In the genomic region with DNA sequence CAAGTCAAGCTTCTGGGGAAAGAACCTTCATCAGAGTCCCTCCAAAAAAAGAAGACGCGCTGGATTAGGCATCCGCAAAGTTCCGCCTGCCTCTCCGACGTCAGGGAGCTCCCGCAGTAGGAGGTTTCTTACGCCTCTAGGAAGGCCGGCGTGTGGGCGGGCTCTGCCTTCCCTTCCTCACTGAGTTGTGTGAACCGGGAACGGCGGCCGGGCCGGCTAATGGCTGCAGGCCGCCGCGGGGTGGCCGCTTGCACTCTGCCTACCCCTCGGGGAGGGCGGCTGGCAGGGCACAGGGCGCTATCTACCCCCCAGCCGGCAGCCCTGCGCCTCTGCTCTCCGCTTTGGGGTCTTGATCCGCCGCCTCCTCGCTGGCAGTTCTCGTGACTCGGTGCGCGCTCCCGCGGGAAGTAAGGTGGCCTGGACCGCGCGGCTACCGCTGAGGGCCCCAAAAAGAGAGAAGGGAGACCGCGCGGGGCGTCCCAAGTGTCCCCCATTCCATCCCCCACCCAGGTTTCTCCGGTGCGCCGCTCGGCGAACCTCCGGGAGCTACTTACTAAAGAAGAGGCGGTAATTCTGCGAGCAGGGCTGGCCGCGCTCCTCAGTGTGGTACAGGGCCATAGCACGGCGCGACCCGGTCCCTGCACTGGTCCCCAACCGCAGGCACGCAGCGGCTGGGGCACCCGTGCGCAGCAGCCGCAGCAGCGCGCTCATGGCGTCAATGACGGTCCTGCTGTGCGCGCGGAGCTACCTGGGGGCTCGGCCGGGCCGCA, we compare ENCODE assay signal across 1 cellular context.
A peak's percentile ranks its signal among the peaks of the same experiment; 100 is the strongest.
TF ChIP-seq lines count a peak whose summit lies in the region.

A gene (minus strand): TSS at position 723 of the 770 bp plus-strand sequence. CDS start 12 bp downstream, at position 711.

TF ChIP-seq in HepG2, 621 proteins besides CTCF, POLR2A, EP300 and RAD21 (continued from another document and continues in another):
- TF ChIP-seq, protein P1, sequence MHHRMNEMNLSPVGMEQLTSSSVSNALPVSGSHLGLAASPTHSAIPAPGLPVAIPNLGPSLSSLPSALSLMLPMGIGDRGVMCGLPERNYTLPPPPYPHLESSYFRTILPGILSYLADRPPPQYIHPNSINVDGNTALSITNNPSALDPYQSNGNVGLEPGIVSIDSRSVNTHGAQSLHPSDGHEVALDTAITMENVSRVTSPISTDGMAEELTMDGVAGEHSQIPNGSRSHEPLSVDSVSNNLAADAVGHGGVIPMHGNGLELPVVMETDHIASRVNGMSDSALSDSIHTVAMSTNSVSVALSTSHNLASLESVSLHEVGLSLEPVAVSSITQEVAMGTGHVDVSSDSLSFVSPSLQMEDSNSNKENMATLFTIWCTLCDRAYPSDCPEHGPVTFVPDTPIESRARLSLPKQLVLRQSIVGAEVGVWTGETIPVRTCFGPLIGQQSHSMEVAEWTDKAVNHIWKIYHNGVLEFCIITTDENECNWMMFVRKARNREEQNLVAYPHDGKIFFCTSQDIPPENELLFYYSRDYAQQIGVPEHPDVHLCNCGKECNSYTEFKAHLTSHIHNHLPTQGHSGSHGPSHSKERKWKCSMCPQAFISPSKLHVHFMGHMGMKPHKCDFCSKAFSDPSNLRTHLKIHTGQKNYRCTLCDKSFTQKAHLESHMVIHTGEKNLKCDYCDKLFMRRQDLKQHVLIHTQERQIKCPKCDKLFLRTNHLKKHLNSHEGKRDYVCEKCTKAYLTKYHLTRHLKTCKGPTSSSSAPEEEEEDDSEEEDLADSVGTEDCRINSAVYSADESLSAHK (CRISPR knock-in tag; IDR thresholded peaks at IDR 0.05; ENCODE audit: borderline replicate concordance), result no peak
- TF ChIP-seq, protein P2, sequence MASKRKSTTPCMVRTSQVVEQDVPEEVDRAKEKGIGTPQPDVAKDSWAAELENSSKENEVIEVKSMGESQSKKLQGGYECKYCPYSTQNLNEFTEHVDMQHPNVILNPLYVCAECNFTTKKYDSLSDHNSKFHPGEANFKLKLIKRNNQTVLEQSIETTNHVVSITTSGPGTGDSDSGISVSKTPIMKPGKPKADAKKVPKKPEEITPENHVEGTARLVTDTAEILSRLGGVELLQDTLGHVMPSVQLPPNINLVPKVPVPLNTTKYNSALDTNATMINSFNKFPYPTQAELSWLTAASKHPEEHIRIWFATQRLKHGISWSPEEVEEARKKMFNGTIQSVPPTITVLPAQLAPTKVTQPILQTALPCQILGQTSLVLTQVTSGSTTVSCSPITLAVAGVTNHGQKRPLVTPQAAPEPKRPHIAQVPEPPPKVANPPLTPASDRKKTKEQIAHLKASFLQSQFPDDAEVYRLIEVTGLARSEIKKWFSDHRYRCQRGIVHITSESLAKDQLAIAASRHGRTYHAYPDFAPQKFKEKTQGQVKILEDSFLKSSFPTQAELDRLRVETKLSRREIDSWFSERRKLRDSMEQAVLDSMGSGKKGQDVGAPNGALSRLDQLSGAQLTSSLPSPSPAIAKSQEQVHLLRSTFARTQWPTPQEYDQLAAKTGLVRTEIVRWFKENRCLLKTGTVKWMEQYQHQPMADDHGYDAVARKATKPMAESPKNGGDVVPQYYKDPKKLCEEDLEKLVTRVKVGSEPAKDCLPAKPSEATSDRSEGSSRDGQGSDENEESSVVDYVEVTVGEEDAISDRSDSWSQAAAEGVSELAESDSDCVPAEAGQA (IDR thresholded peaks at IDR 0.05; ENCODE audit: low read depth), result no peak; the same call in 1 of the 2 replicates
- TF ChIP-seq, protein P2 (CRISPR knock-in tag; IDR thresholded peaks at IDR 0.05; ENCODE audit: borderline replicate concordance), result no peak
- no peak; the same call in 1 of the 2 replicates for TF ChIP-seq ZFP41 (CRISPR knock-in tag; IDR thresholded peaks at IDR 0.05; ENCODE audit: borderline replicate concordance)
- TF ChIP-seq, protein P3, sequence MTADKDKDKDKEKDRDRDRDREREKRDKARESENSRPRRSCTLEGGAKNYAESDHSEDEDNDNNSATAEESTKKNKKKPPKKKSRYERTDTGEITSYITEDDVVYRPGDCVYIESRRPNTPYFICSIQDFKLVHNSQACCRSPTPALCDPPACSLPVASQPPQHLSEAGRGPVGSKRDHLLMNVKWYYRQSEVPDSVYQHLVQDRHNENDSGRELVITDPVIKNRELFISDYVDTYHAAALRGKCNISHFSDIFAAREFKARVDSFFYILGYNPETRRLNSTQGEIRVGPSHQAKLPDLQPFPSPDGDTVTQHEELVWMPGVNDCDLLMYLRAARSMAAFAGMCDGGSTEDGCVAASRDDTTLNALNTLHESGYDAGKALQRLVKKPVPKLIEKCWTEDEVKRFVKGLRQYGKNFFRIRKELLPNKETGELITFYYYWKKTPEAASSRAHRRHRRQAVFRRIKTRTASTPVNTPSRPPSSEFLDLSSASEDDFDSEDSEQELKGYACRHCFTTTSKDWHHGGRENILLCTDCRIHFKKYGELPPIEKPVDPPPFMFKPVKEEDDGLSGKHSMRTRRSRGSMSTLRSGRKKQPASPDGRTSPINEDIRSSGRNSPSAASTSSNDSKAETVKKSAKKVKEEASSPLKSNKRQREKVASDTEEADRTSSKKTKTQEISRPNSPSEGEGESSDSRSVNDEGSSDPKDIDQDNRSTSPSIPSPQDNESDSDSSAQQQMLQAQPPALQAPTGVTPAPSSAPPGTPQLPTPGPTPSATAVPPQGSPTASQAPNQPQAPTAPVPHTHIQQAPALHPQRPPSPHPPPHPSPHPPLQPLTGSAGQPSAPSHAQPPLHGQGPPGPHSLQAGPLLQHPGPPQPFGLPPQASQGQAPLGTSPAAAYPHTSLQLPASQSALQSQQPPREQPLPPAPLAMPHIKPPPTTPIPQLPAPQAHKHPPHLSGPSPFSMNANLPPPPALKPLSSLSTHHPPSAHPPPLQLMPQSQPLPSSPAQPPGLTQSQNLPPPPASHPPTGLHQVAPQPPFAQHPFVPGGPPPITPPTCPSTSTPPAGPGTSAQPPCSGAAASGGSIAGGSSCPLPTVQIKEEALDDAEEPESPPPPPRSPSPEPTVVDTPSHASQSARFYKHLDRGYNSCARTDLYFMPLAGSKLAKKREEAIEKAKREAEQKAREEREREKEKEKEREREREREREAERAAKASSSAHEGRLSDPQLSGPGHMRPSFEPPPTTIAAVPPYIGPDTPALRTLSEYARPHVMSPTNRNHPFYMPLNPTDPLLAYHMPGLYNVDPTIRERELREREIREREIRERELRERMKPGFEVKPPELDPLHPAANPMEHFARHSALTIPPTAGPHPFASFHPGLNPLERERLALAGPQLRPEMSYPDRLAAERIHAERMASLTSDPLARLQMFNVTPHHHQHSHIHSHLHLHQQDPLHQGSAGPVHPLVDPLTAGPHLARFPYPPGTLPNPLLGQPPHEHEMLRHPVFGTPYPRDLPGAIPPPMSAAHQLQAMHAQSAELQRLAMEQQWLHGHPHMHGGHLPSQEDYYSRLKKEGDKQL (CRISPR knock-in tag; IDR thresholded peaks at IDR 0.05; ENCODE audit: low read depth), result no peak
- no peak for TF ChIP-seq ZFP62 (CRISPR knock-in tag; IDR thresholded peaks at IDR 0.05)
- TF ChIP-seq CCAR2 (optimal IDR thresholded peaks at IDR 0.05; ENCODE audit: low read depth, low read length), result no peak
- no peak for TF ChIP-seq SCMH1 (CRISPR knock-in tag; IDR thresholded peaks at IDR 0.05; ENCODE audit: borderline replicate concordance)
- TF ChIP-seq, protein P4, sequence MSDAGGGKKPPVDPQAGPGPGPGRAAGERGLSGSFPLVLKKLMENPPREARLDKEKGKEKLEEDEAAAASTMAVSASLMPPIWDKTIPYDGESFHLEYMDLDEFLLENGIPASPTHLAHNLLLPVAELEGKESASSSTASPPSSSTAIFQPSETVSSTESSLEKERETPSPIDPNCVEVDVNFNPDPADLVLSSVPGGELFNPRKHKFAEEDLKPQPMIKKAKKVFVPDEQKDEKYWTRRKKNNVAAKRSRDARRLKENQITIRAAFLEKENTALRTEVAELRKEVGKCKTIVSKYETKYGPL (CRISPR knock-in tag; IDR thresholded peaks at IDR 0.05), result peak; percentile 63; the same call in 1 of the 2 replicates
- peak; percentile 88; the same call in 1 of the 2 replicates for TF ChIP-seq DR1 (CRISPR knock-in tag; IDR thresholded peaks at IDR 0.05)
- TF ChIP-seq GATA4 (IDR thresholded peaks at IDR 0.05; ENCODE audit: borderline replicate concordance, low read depth), result no peak; the same call in 1 of the 2 replicates
- TF ChIP-seq PAF1 (CRISPR knock-in tag; IDR thresholded peaks at IDR 0.05), result no peak
- TF ChIP-seq KLF11 (CRISPR knock-in tag; IDR thresholded peaks at IDR 0.05), result no peak
- TF ChIP-seq HNRNPL (IDR thresholded peaks at IDR 0.05; ENCODE audit: low read depth, low read length), result no peak
- TF ChIP-seq ZNF468 (CRISPR knock-in tag; IDR thresholded peaks at IDR 0.05), result no peak
- TF ChIP-seq, protein P5, sequence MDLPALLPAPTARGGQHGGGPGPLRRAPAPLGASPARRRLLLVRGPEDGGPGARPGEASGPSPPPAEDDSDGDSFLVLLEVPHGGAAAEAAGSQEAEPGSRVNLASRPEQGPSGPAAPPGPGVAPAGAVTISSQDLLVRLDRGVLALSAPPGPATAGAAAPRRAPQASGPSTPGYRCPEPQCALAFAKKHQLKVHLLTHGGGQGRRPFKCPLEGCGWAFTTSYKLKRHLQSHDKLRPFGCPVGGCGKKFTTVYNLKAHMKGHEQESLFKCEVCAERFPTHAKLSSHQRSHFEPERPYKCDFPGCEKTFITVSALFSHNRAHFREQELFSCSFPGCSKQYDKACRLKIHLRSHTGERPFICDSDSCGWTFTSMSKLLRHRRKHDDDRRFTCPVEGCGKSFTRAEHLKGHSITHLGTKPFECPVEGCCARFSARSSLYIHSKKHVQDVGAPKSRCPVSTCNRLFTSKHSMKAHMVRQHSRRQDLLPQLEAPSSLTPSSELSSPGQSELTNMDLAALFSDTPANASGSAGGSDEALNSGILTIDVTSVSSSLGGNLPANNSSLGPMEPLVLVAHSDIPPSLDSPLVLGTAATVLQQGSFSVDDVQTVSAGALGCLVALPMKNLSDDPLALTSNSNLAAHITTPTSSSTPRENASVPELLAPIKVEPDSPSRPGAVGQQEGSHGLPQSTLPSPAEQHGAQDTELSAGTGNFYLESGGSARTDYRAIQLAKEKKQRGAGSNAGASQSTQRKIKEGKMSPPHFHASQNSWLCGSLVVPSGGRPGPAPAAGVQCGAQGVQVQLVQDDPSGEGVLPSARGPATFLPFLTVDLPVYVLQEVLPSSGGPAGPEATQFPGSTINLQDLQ (CRISPR knock-in tag; IDR thresholded peaks at IDR 0.05), result 0 out of 2 replicates have a peak, but pooled peaks have one; percentile 51
- peak; percentile 93 for TF ChIP-seq PHF8 (CRISPR knock-in tag; IDR thresholded peaks at IDR 0.05)
- peak; percentile 80 for TF ChIP-seq THAP11 (CRISPR knock-in tag; IDR thresholded peaks at IDR 0.05)
- TF ChIP-seq ZNF737 (CRISPR knock-in tag; IDR thresholded peaks at IDR 0.05; ENCODE audit: borderline replicate concordance), result no peak
- TF ChIP-seq AGO1 (IDR thresholded peaks at IDR 0.05; ENCODE audit: low read depth, low read length, poor library complexity, severe bottlenecking), result peak; percentile 72
- peak; percentile 66; the same call in 1 of the 2 replicates for TF ChIP-seq ZNF292 (CRISPR knock-in tag; IDR thresholded peaks at IDR 0.05; ENCODE audit: borderline replicate concordance, low read depth)
- TF ChIP-seq, protein P6, sequence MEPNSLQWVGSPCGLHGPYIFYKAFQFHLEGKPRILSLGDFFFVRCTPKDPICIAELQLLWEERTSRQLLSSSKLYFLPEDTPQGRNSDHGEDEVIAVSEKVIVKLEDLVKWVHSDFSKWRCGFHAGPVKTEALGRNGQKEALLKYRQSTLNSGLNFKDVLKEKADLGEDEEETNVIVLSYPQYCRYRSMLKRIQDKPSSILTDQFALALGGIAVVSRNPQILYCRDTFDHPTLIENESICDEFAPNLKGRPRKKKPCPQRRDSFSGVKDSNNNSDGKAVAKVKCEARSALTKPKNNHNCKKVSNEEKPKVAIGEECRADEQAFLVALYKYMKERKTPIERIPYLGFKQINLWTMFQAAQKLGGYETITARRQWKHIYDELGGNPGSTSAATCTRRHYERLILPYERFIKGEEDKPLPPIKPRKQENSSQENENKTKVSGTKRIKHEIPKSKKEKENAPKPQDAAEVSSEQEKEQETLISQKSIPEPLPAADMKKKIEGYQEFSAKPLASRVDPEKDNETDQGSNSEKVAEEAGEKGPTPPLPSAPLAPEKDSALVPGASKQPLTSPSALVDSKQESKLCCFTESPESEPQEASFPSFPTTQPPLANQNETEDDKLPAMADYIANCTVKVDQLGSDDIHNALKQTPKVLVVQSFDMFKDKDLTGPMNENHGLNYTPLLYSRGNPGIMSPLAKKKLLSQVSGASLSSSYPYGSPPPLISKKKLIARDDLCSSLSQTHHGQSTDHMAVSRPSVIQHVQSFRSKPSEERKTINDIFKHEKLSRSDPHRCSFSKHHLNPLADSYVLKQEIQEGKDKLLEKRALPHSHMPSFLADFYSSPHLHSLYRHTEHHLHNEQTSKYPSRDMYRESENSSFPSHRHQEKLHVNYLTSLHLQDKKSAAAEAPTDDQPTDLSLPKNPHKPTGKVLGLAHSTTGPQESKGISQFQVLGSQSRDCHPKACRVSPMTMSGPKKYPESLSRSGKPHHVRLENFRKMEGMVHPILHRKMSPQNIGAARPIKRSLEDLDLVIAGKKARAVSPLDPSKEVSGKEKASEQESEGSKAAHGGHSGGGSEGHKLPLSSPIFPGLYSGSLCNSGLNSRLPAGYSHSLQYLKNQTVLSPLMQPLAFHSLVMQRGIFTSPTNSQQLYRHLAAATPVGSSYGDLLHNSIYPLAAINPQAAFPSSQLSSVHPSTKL (CRISPR knock-in tag; IDR thresholded peaks at IDR 0.05), result peak; percentile 86
- TF ChIP-seq CBFB (CRISPR knock-in tag; IDR thresholded peaks at IDR 0.05), result peak; percentile 94
- peak; percentile 29 for TF ChIP-seq CREM (IDR thresholded peaks at IDR 0.05)
- no peak for TF ChIP-seq CREM (CRISPR knock-in tag; IDR thresholded peaks at IDR 0.05)
- peak; percentile 94 for TF ChIP-seq RBFOX2 (IDR thresholded peaks at IDR 0.05; ENCODE audit: low read depth, low read length)
- TF ChIP-seq, protein P7, sequence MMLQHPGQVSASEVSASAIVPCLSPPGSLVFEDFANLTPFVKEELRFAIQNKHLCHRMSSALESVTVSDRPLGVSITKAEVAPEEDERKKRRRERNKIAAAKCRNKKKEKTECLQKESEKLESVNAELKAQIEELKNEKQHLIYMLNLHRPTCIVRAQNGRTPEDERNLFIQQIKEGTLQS (CRISPR knock-in tag; IDR thresholded peaks at IDR 0.05), result peak; percentile 24; the same call in 1 of the 2 replicates
- peak; percentile 91 for TF ChIP-seq ZFY (CRISPR knock-in tag; IDR thresholded peaks at IDR 0.05)
- peak; percentile 53; the same call in 1 of the 2 replicates for TF ChIP-seq ZNF205 (CRISPR knock-in tag; IDR thresholded peaks at IDR 0.05)
- TF ChIP-seq ZNF207 (IDR thresholded peaks at IDR 0.05; ENCODE audit: borderline replicate concordance), result no peak
- peak; percentile 98 for TF ChIP-seq ZMYM4 (CRISPR knock-in tag; IDR thresholded peaks at IDR 0.05)
